1 cellular context compared by ENCODE assay signal in genomic region chr22:42949159-42949558, GRCh38.
TF ChIP-seq lines count a peak whose summit lies in the region.

No MANE protein-coding gene starts in this region.

TF ChIP-seq in H1, 55 proteins besides CTCF, POLR2A, EP300 and RAD21 (continued from another document):
- TF ChIP-seq, protein P1, sequence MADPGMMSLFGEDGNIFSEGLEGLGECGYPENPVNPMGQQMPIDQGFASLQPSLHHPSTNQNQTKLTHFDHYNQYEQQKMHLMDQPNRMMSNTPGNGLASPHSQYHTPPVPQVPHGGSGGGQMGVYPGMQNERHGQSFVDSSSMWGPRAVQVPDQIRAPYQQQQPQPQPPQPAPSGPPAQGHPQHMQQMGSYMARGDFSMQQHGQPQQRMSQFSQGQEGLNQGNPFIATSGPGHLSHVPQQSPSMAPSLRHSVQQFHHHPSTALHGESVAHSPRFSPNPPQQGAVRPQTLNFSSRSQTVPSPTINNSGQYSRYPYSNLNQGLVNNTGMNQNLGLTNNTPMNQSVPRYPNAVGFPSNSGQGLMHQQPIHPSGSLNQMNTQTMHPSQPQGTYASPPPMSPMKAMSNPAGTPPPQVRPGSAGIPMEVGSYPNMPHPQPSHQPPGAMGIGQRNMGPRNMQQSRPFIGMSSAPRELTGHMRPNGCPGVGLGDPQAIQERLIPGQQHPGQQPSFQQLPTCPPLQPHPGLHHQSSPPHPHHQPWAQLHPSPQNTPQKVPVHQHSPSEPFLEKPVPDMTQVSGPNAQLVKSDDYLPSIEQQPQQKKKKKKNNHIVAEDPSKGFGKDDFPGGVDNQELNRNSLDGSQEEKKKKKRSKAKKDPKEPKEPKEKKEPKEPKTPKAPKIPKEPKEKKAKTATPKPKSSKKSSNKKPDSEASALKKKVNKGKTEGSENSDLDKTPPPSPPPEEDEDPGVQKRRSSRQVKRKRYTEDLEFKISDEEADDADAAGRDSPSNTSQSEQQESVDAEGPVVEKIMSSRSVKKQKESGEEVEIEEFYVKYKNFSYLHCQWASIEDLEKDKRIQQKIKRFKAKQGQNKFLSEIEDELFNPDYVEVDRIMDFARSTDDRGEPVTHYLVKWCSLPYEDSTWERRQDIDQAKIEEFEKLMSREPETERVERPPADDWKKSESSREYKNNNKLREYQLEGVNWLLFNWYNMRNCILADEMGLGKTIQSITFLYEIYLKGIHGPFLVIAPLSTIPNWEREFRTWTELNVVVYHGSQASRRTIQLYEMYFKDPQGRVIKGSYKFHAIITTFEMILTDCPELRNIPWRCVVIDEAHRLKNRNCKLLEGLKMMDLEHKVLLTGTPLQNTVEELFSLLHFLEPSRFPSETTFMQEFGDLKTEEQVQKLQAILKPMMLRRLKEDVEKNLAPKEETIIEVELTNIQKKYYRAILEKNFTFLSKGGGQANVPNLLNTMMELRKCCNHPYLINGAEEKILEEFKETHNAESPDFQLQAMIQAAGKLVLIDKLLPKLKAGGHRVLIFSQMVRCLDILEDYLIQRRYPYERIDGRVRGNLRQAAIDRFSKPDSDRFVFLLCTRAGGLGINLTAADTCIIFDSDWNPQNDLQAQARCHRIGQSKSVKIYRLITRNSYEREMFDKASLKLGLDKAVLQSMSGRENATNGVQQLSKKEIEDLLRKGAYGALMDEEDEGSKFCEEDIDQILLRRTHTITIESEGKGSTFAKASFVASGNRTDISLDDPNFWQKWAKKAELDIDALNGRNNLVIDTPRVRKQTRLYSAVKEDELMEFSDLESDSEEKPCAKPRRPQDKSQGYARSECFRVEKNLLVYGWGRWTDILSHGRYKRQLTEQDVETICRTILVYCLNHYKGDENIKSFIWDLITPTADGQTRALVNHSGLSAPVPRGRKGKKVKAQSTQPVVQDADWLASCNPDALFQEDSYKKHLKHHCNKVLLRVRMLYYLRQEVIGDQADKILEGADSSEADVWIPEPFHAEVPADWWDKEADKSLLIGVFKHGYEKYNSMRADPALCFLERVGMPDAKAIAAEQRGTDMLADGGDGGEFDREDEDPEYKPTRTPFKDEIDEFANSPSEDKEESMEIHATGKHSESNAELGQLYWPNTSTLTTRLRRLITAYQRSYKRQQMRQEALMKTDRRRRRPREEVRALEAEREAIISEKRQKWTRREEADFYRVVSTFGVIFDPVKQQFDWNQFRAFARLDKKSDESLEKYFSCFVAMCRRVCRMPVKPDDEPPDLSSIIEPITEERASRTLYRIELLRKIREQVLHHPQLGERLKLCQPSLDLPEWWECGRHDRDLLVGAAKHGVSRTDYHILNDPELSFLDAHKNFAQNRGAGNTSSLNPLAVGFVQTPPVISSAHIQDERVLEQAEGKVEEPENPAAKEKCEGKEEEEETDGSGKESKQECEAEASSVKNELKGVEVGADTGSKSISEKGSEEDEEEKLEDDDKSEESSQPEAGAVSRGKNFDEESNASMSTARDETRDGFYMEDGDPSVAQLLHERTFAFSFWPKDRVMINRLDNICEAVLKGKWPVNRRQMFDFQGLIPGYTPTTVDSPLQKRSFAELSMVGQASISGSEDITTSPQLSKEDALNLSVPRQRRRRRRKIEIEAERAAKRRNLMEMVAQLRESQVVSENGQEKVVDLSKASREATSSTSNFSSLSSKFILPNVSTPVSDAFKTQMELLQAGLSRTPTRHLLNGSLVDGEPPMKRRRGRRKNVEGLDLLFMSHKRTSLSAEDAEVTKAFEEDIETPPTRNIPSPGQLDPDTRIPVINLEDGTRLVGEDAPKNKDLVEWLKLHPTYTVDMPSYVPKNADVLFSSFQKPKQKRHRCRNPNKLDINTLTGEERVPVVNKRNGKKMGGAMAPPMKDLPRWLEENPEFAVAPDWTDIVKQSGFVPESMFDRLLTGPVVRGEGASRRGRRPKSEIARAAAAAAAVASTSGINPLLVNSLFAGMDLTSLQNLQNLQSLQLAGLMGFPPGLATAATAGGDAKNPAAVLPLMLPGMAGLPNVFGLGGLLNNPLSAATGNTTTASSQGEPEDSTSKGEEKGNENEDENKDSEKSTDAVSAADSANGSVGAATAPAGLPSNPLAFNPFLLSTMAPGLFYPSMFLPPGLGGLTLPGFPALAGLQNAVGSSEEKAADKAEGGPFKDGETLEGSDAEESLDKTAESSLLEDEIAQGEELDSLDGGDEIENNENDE (IDR thresholded peaks at IDR 0.05; ENCODE audit: insufficient replicate concordance, low read length): no peak
- no peak for TF ChIP-seq EZH2 (IDR thresholded peaks at IDR 0.05; ENCODE audit: low read depth, low read length, severe bottlenecking)
- no peak for TF ChIP-seq CBX5 (IDR thresholded peaks at IDR 0.05; ENCODE audit: low read depth, low read length)
- no peak for TF ChIP-seq SP4 (IDR thresholded peaks at IDR 0.05; ENCODE audit: low read length)
- no peak for TF ChIP-seq RNF2 (IDR thresholded peaks at IDR 0.05; ENCODE audit: borderline replicate concordance, low read depth, low read length, missing control alignments, poor library complexity, severe bottlenecking)
- TF ChIP-seq, protein P2, sequence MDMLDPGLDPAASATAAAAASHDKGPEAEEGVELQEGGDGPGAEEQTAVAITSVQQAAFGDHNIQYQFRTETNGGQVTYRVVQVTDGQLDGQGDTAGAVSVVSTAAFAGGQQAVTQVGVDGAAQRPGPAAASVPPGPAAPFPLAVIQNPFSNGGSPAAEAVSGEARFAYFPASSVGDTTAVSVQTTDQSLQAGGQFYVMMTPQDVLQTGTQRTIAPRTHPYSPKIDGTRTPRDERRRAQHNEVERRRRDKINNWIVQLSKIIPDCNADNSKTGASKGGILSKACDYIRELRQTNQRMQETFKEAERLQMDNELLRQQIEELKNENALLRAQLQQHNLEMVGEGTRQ (IDR thresholded peaks at IDR 0.05; ENCODE audit: low read length): no peak
- TF ChIP-seq RBBP5 (IDR thresholded peaks at IDR 0.05; ENCODE audit: borderline replicate concordance, low read depth, low read length): no peak
- TF ChIP-seq CREB1 (IDR thresholded peaks at IDR 0.05): no peak
- no peak for TF ChIP-seq SUZ12 (IDR thresholded peaks at IDR 0.05; ENCODE audit: low read length)
